ENCODE assay signal across 18 cellular contexts in genomic region chrX:103361798-103362197, GRCh38. TPM values are rescaled to one million over a fixed set of nuclear protein-coding genes. Genes with fewer than 3 reads are reported as not detected.
"Had no signal": no experiment of that assay in that cellular context is flagged by ENCODE, and none has a peak within 500 bp of the region (broad histone marks: within the 10 kb centered on the region; RNA-seq: fewer than 3 reads in every experiment).

No MANE protein-coding gene starts in this region.

- H3K9me3 ChIP-seq: esophagus squamous epithelium, heart right ventricle, left ventricle myocardium inferior, prostate gland, upper lobe of left lung had no signal

- H3K36me3 Mint-ChIP-seq: activated naive CD4-positive, alpha-beta T cell treated with anti-CD3 and anti-CD28 coated beads, Interleukin-2, amount 50 U/mL, for 72 hours; memory B cell had no signal

- H3K4me1 Mint-ChIP-seq: activated B cell treated with CpG ODN at 0.5 μM for 24 hours had no signal

- H3K4me3 ChIP-seq: esophagus squamous epithelium, heart right ventricle, left ventricle myocardium inferior, prostate gland, upper lobe of left lung had no signal

- H3K4me3 Mint-ChIP-seq: activated B cell treated with CpG ODN at 0.5 μM for 24 hours; activated CD4-positive, alpha-beta T cell treated with anti-CD3 and anti-CD28 coated beads, Interleukin-2, amount 10 ng/mL, durations not matched to agents 24 days and 14 days; activated T-cell treated with anti-CD3 and anti-CD28 coated beads, Interleukin-2, amount 50 U/mL, for 72 hours; memory B cell; nephron; stimulated activated naive CD8-positive, alpha-beta T cell treated with anti-CD3 and anti-CD28 coated beads, Interleukin-15, amount 100 ng/mL, for 72 hours; T-helper 2 cell treated with Interferon-gamma antibody and Interleukin-4, amounts not matched to agents 5 μg/mL and 100 μg/mL, for 36 hours had no signal

- H3K9me3 Mint-ChIP-seq: activated B cell treated with CpG ODN at 0.5 μM for 24 hours; activated CD4-positive, alpha-beta T cell treated with anti-CD3 and anti-CD28 coated beads, Interleukin-2, amount 10 ng/mL, durations not matched to agents 24 days and 14 days; activated naive CD4-positive, alpha-beta T cell treated with anti-CD3 and anti-CD28 coated beads, Interleukin-2, amount 50 U/mL, for 72 hours; activated T-cell treated with anti-CD3 and anti-CD28 coated beads, Interleukin-2, amount 50 U/mL, for 72 hours; memory B cell; stimulated activated naive CD8-positive, alpha-beta T cell treated with anti-CD3 and anti-CD28 coated beads, Interleukin-15, amount 100 ng/mL, for 72 hours; T-helper 2 cell treated with Interferon-gamma antibody and Interleukin-4, amounts not matched to agents 5 μg/mL and 100 μg/mL, for 36 hours had no signal

- H3K27ac ChIP-seq: esophagus squamous epithelium, heart right ventricle, left ventricle myocardium inferior, prostate gland had no signal

- ATAC-seq: activated naive CD4-positive, alpha-beta T cell treated with anti-CD3 and anti-CD28 coated beads, Interleukin-2, amount 50 U/mL, for 72 hours; activated T-cell treated with anti-CD3 and anti-CD28 coated beads, Interleukin-2, amount 50 U/mL, for 72 hours; heart right ventricle; right cardiac atrium; stimulated activated naive CD8-positive, alpha-beta T cell treated with anti-CD3 and anti-CD28 coated beads, Interleukin-15, amount 100 ng/mL, for 72 hours had no signal

- H3K36me3 ChIP-seq: esophagus squamous epithelium, left ventricle myocardium inferior, prostate gland, upper lobe of left lung had no signal

- H3K4me1 ChIP-seq: prostate gland, upper lobe of left lung had no signal

- H3K27me3 Mint-ChIP-seq: memory B cell; stimulated activated naive CD8-positive, alpha-beta T cell treated with anti-CD3 and anti-CD28 coated beads, Interleukin-15, amount 100 ng/mL, for 72 hours had no signal

- H3K27ac Mint-ChIP-seq: activated B cell treated with CpG ODN at 0.5 μM for 24 hours; activated CD4-positive, alpha-beta T cell treated with anti-CD3 and anti-CD28 coated beads, Interleukin-2, amount 10 ng/mL, durations not matched to agents 24 days and 14 days; activated naive CD4-positive, alpha-beta T cell treated with anti-CD3 and anti-CD28 coated beads, Interleukin-2, amount 50 U/mL, for 72 hours; activated T-cell treated with anti-CD3 and anti-CD28 coated beads, Interleukin-2, amount 50 U/mL, for 72 hours; memory B cell; stimulated activated naive CD8-positive, alpha-beta T cell treated with anti-CD3 and anti-CD28 coated beads, Interleukin-15, amount 100 ng/mL, for 72 hours; T-helper 2 cell treated with Interferon-gamma antibody and Interleukin-4, amounts not matched to agents 5 μg/mL and 100 μg/mL, for 36 hours had no signal

- DNase-seq: activated B cell treated with CpG ODN at 0.5 μM for 24 hours; activated CD4-positive, alpha-beta T cell treated with anti-CD3 and anti-CD28 coated beads, Interleukin-2, amount 10 ng/mL, durations not matched to agents 24 days and 14 days; activated CD8-positive, alpha-beta memory T cell treated with anti-CD3 and anti-CD28 coated beads, Interleukin-2, amount 50 U/mL, for 48 hours; activated gamma-delta T cell; activated T-cell treated with anti-CD3 and anti-CD28 coated beads, Interleukin-2, amount 50 U/mL, for 72 hours; amniotic stem cell; esophagus squamous epithelium; heart right ventricle; left ventricle myocardium inferior; nucleus accumbens; right cardiac atrium; stimulated activated naive CD8-positive, alpha-beta T cell treated with anti-CD3 and anti-CD28 coated beads, Interleukin-15, amount 100 ng/mL, for 72 hours; upper lobe of left lung had no signal

- H3K27me3 ChIP-seq: esophagus squamous epithelium, upper lobe of left lung had no signal

RNA-seq across cellular contexts. Expression of gene TCEAL7, which starts 31.8 kb away (rescaled TPM):
- total RNA-seq: activated B cell treated with CpG ODN at 0.5 μM for 24 hours; activated CD4-positive, alpha-beta T cell treated with anti-CD3 and anti-CD28 coated beads, Interleukin-2, amount 10 ng/mL, durations not matched to agents 24 days and 14 days; activated naive CD4-positive, alpha-beta T cell treated with anti-CD3 and anti-CD28 coated beads, Interleukin-2, amount 50 U/mL, for 72 hours; activated T-cell treated with anti-CD3 and anti-CD28 coated beads, Interleukin-2, amount 50 U/mL, for 72 hours had no signal
